In genomic region chr12:124863409-124864325, GRCh38 we compare ENCODE assay signal across 1 cellular context.
TF ChIP-seq lines count a peak whose summit lies in the region.

Gene SCARB1, minus strand, starts transcription at chr12:124863864. Its CDS starts 144 bp downstream, at chr12:124863720.

TF ChIP-seq in GM12878, 131 proteins besides CTCF, POLR2A, EP300 and RAD21 (continued from another document and continues in another):
- TF ChIP-seq SKIL (IDR thresholded peaks at IDR 0.05; ENCODE audit: low read depth, poor library complexity, severe bottlenecking): no peak
- no peak for TF ChIP-seq RAD51 (IDR thresholded peaks at IDR 0.05)
- TF ChIP-seq CHD4 (IDR thresholded peaks at IDR 0.05): no peak
- TF ChIP-seq JUND (IDR thresholded peaks at IDR 0.05; ENCODE audit: low read depth, low read length): no peak
- peak; percentile 45 for TF ChIP-seq RUNX3 (IDR thresholded peaks at IDR 0.05; ENCODE audit: low read length)
- TF ChIP-seq NKRF (conservative IDR thresholded peaks at IDR 0.05): peak; percentile 89
- no peak for TF ChIP-seq IRF5 (IDR thresholded peaks at IDR 0.05; ENCODE audit: borderline replicate concordance)
- TF ChIP-seq E2F8 (IDR thresholded peaks at IDR 0.05; ENCODE audit: low read depth, partially characterized antibody): no peak
- TF ChIP-seq KLF5 (IDR thresholded peaks at IDR 0.05; ENCODE audit: partially characterized antibody): no peak
- no peak for TF ChIP-seq KAT2A (conservative IDR thresholded peaks at IDR 0.05; ENCODE audit: control insufficient read depth, low read depth, low read length)
- TF ChIP-seq CUX1 (IDR thresholded peaks at IDR 0.05; ENCODE audit: insufficient replicate concordance, low read depth, low read length): no peak
- TF ChIP-seq ZNF622 (IDR thresholded peaks at IDR 0.05): no peak
- no peak for TF ChIP-seq ZZZ3 (IDR thresholded peaks at IDR 0.05; ENCODE audit: control insufficient read depth, insufficient read length, low read depth)
- no peak for TF ChIP-seq NR2C1 (IDR thresholded peaks at IDR 0.05)
- no peak for TF ChIP-seq BCL3 (IDR thresholded peaks at IDR 0.05; ENCODE audit: borderline replicate concordance, insufficient read depth, low read depth, low read length, poor library complexity, severe bottlenecking)
- TF ChIP-seq POLR2AphosphoS2 (IDR thresholded peaks at IDR 0.05; ENCODE audit: low read depth, low read length): 0 out of 2 replicates have a peak, but pooled peaks have one; percentile 19
- no peak for TF ChIP-seq NRF1 (conservative IDR thresholded peaks at IDR 0.05; ENCODE audit: low read depth, low read length)
- no peak for TF ChIP-seq ZBTB33 (IDR thresholded peaks at IDR 0.05)
- TF ChIP-seq EGR1 (IDR thresholded peaks at IDR 0.05; ENCODE audit: borderline replicate concordance in 1 of 2, low read depth in 2 of 2, low read length in 2 of 2): peak in 1 of 2 experiments; percentile 75; a peak in 2 of 3 replicates
- no peak for TF ChIP-seq CBX5 (IDR thresholded peaks at IDR 0.05; ENCODE audit: low read depth)
- peak; percentile 59 for TF ChIP-seq ZNF207 (IDR thresholded peaks at IDR 0.05; ENCODE audit: borderline replicate concordance)
- TF ChIP-seq STAT1 (conservative IDR thresholded peaks at IDR 0.05): 0 out of 2 replicates have a peak, but pooled peaks have one; percentile 28
- no peak for TF ChIP-seq E4F1 (IDR thresholded peaks at IDR 0.05; ENCODE audit: borderline replicate concordance, partially characterized antibody)
- peak; percentile 40; the same call in 1 of the 2 replicates for TF ChIP-seq MTA2 (IDR thresholded peaks at IDR 0.05; ENCODE audit: low read depth)
- TF ChIP-seq ZBTB4 (CRISPR knock-in tag; IDR thresholded peaks at IDR 0.05): no peak
- TF ChIP-seq ELK1 (IDR thresholded peaks at IDR 0.05; ENCODE audit: low read depth, low read length): no peak
- no peak for TF ChIP-seq JUNB (IDR thresholded peaks at IDR 0.05)
- TF ChIP-seq EZH2 (IDR thresholded peaks at IDR 0.05; ENCODE audit: borderline replicate concordance, control insufficient read depth, low read depth, low read length): no peak
- no peak for TF ChIP-seq CREB1 (IDR thresholded peaks at IDR 0.05; ENCODE audit: low read depth)
- no peak for TF ChIP-seq PAX8 (IDR thresholded peaks at IDR 0.05)
